ENCODE assay signal across 9 cellular contexts in genomic region chr2:231717281-231718180, GRCh38. TPM values are rescaled to one million over a fixed set of nuclear protein-coding genes. Genes with fewer than 3 reads are reported as not detected.
DNase-seq lines count a peak whose midpoint lies in the region; ATAC-seq and TF ChIP-seq lines count a peak whose summit lies in the region.
"Had no signal": no experiment of that assay in that cellular context is flagged by ENCODE, and none has a peak within 500 bp of the region (broad histone marks: within the 10 kb centered on the region; RNA-seq: fewer than 3 reads in every experiment).

No MANE protein-coding gene starts in this region.

- H3K9me3 ChIP-seq in PC-3 (ENCODE audit: low read length) (no peaks in the 10 kb centered on the region), upper lobe of right lung (no peaks in the 10 kb centered on the region)

- ATAC-seq in PC-3, result no peak
- ATAC-seq in upper lobe of right lung, result peak; percentile 66
- no peak for ATAC-seq in GM19035 (IDR thresholded peaks at IDR 0.05; ENCODE audit: unreplicated experiment)
- ATAC-seq in effector memory CD8-positive, alpha-beta T cell (replicated peaks), result no peak
- ATAC-seq: left colon had no signal

- H3K9me3 Mint-ChIP-seq in HFFc6, result no peaks in the 10 kb centered on the region
- no peaks in the 10 kb centered on the region for H3K9me3 Mint-ChIP-seq in effector memory CD8-positive, alpha-beta T cell

- intact Hi-C loops in PC-3 (cut with micrococcal nuclease) (no loop called here), upper lobe of right lung (cut with DNase I) (no loop called here)

- H3K36me3 Mint-ChIP-seq in HFFc6 (ENCODE audit: low read depth), result peaks cover 10% of the 10 kb centered on the region; the same call in 1 of the 2 replicates
- H3K36me3 Mint-ChIP-seq in effector memory CD8-positive, alpha-beta T cell (ENCODE audit: insufficient read depth), result peaks cover 39% of the 10 kb centered on the region

- H3K27me3 Mint-ChIP-seq in HFFc6 (ENCODE audit: insufficient read depth), result peaks cover 6% of the 10 kb centered on the region
- no peaks in the 10 kb centered on the region for H3K27me3 Mint-ChIP-seq in effector memory CD8-positive, alpha-beta T cell

- H3K4me3 Mint-ChIP-seq in HFFc6, result no peak overlapping the region
- H3K4me3 Mint-ChIP-seq in effector memory CD8-positive, alpha-beta T cell, result no peak overlapping the region

- H3K9ac ChIP-seq in PC-3 (ENCODE audit: low read length), result no peak overlapping the region

- no TSS peak for BruUV-seq in PC-3 (replicated peaks; lab: Mats Ljungman, UMichigan)

- DNase-seq in NCI-H2227 (lab: John Stamatoyannopoulos, UW; ENCODE audit: unreplicated experiment) (peak; percentile 15), NCI-H2227 treated with DMSO at 0.1 percent for 48 hours (lab: John Stamatoyannopoulos, UW) (no peak), HFFc6 (peak; percentile 53), PC-3 (peak; percentile 45), foreskin fibroblast (peak; percentile 54 to 73), upper lobe of right lung (peak; percentile 78)
- no peak for DNase-seq in effector memory CD8-positive, alpha-beta T cell

- H3K79me2 ChIP-seq in PC-3 (ENCODE audit: low read length), result peaks cover 5% of the 10 kb centered on the region

- H3K36me3 ChIP-seq in PC-3 (ENCODE audit: low read depth, low read length), result peaks cover 6% of the 10 kb centered on the region; the same call in 1 of the 2 replicates
- peaks cover 11% of the 10 kb centered on the region for H3K36me3 ChIP-seq in upper lobe of right lung

- peaks cover 18% of the 10 kb centered on the region for H3K4me1 ChIP-seq in PC-3 (ENCODE audit: insufficient read depth, low read length)
- peaks cover 16% of the 10 kb centered on the region for H3K4me1 ChIP-seq in upper lobe of right lung

- H3K4me1 Mint-ChIP-seq in HFFc6 (ENCODE audit: low read depth), result peaks cover 48% of the 10 kb centered on the region
- H3K4me1 Mint-ChIP-seq in effector memory CD8-positive, alpha-beta T cell (ENCODE audit: low read depth in 2 of 2), result peaks cover 20 to 21% of the 10 kb centered on the region in 2 donors

- H2AFZ ChIP-seq in PC-3 (ENCODE audit: low read length), result no peak overlapping the region

- H3K4me3 ChIP-seq in PC-3 (ENCODE audit: low read length), result no peak overlapping the region
- H3K4me3 ChIP-seq in foreskin fibroblast (ENCODE audit: low read depth in 1 of 2, low read length in 2 of 2), result no peak overlapping the region
- no peak overlapping the region for H3K4me3 ChIP-seq in upper lobe of right lung

- H4K20me1 ChIP-seq in PC-3 (ENCODE audit: low read length), result peaks cover under 1% of the 10 kb centered on the region

- POLR2A ChIA-PET in PC-3 (lab: Charles Lee; ENCODE audit: unreplicated experiment), result no interaction called here

- H3K4me2 ChIP-seq in PC-3 (ENCODE audit: low read length), result no peak overlapping the region

- H3K27ac ChIP-seq in PC-3 (ENCODE audit: low read length), result no peak overlapping the region
- peak overlapping the region; percentile 36 for H3K27ac ChIP-seq in upper lobe of right lung

- TF ChIP-seq CTCF in HFFc6 (IDR thresholded peaks at IDR 0.05), result no peak
- TF ChIP-seq CTCF in PC-3 (conservative IDR thresholded peaks at IDR 0.05; ENCODE audit: low read depth, low read length), result no peak
- no peak for TF ChIP-seq CTCF in foreskin fibroblast (IDR thresholded peaks at IDR 0.05; ENCODE audit: low read depth, low read length)
- no peak for TF ChIP-seq CTCF in upper lobe of right lung (IDR thresholded peaks at IDR 0.05)

- H3K27me3 ChIP-seq in PC-3 (ENCODE audit: low read length) (no peaks in the 10 kb centered on the region), upper lobe of right lung (no peaks in the 10 kb centered on the region)

- H3F3A ChIP-seq in PC-3 (ENCODE audit: low read length, unreplicated experiment), result no peaks in the 10 kb centered on the region

- peak overlapping the region; percentile 87 for H3K27ac Mint-ChIP-seq in HFFc6
- H3K27ac Mint-ChIP-seq in effector memory CD8-positive, alpha-beta T cell, result no peak overlapping the region

- CTCF ChIA-PET in PC-3 (lab: Charles Lee), result interaction anchor here (0.7 to 4.1 kb wide), 2 partner anchors 40 to 75 kb away, joined by 3 to 108 read pairs; no protein-coding TSS in a partner anchor

- no peaks in the 10 kb centered on the region for H3K9me2 ChIP-seq in PC-3 (replicated peaks; ENCODE audit: low read length)

RNA-seq across cellular contexts. Expression of gene PTMA, which starts 9.2 kb away (rescaled TPM):
- total RNA-seq in HFFc6 (2021; fragmentation: NEBNext Ultra II Directional; extraction: Animal tissue kit (Norgen Biotek cat#: 25700)), result 100 to 1,000 TPM; 467 to 853 (median 787) TPM
- 1,625 and 2,032 TPM in 2 replicates for total RNA-seq in PC-3 (2014; rRNA removed)
- total RNA-seq in upper lobe of right lung, result 744 TPM

Comparison
In these comparisons a context has a peak if more than half of its experiments do, and no peak if none do; other contexts are left out.
1. DNase-seq: peak in NCI-H2227 (single experiment), HFFc6 (single experiment), PC-3 (single experiment), foreskin fibroblast (2 of 2) and upper lobe of right lung (single experiment); none in NCI-H2227 treated with DMSO at 0.1 percent for 48 hours (single experiment) and effector memory CD8-positive, alpha-beta T cell (0 of 3).